18 cellular contexts compared by ENCODE assay signal in the genomic region with DNA sequence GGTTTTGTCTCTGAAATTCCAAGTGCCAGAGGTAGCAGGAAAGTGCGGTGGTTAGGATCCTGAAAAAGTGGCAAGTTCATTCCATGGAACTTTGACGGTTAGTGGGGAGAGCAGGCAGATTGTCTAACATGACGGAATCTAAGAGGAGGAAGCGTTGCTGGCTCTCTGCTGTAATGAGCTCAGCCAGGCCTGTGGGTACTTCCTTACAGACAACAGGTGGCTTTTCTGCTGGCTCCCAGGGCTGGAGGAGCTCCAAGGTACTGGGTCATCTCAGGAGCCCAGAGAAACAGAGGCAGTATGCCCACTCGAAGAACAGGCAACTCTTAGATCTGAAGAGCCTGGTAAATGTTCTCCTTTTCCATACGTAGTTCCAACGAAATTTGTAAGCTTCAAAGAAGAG.
"Had no signal": no experiment of that assay in that cellular context is flagged by ENCODE, and none has a peak within 500 bp of the region (broad histone marks: within the 10 kb centered on the region; RNA-seq: fewer than 3 reads in every experiment).

No MANE protein-coding gene starts in this region.

- ATAC-seq: activated T-cell treated with anti-CD3 and anti-CD28 coated beads, Interleukin-2, amount 50 U/mL, for 4 hours; foreskin keratinocyte; left ventricle myocardium superior; natural killer cell treated with Interleukin-12 subunit alpha and Interleukin-12 subunit beta and Interleukin-15 and Interleukin-18, amount 100 ng/mL, for 72 hours; SK-N-SH treated with all-trans-retinoic acid at 6 μM for 48 hours; stimulated activated naive B cell treated with anti-CD40 and anti-IgM and Interleukin-4, amounts not matched to agents 10 μg/mL and 1 μg/mL and 100 μg/mL, for 72 hours had no signal

- H3K4me3 ChIP-seq: hepatocyte, skin epidermis, thoracic aorta had no signal

- H3K27ac ChIP-seq: foreskin keratinocyte, hepatocyte, skin epidermis, thoracic aorta had no signal

- DNase-seq: activated CD4-positive, alpha-beta memory T cell treated with anti-CD3 and anti-CD28 coated beads for 36 hours; activated CD4-positive, alpha-beta T cell treated with anti-CD3 and anti-CD28 coated beads for 48 hours; activated naive CD4-positive, alpha-beta T cell treated with anti-CD3 and anti-CD28 coated beads for 36 hours; activated naive CD8-positive, alpha-beta T cell treated with anti-CD3 and anti-CD28 coated beads, Interleukin-2, amount 10 ng/mL, durations not matched to agents 7 days and 5 days; activated T-cell treated with anti-CD3 and anti-CD28 coated beads, Interleukin-2, amount 50 U/mL, for 4 hours; amniotic stem cell; dermis blood vessel endothelial cell; effector memory CD4-positive, alpha-beta T cell; foreskin keratinocyte; left ventricle myocardium superior; mammary epithelial cell; midbrain; stimulated activated naive B cell treated with anti-CD40 and anti-IgM and Interleukin-4, amounts not matched to agents 10 μg/mL and 1 μg/mL and 100 μg/mL, for 72 hours had no signal

- H3K27me3 ChIP-seq: foreskin keratinocyte, hepatocyte had no signal

- H3K9me3 ChIP-seq: thoracic aorta had no signal

- H3K36me3 ChIP-seq: thoracic aorta had no signal
